Comparison of ENCODE assay signal across 17 cellular contexts in the genomic region with DNA sequence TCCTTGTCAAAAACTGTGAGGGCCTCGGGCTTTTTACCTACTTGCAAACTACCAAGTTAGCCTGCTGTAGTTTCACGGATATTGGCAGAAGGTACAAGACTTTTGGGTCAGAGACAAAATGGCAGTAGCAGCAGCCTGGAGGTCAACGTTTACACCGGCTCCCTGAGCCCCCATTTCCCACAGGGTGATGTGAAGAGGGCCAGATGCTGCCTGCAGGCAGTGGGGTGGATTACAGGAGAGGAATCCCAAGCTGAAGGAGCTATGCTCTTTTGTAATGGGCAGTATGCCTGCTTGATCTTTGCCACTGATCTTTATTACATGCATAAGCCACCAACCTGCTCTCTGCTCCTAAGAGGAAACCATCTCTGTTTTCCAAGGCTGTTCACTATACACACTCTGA. TPM values are rescaled to one million over a fixed set of nuclear protein-coding genes. Genes with fewer than 3 reads are reported as not detected.
"Had no signal": no experiment of that assay in that cellular context is flagged by ENCODE, and none has a peak within 500 bp of the region (broad histone marks: within the 10 kb centered on the region; RNA-seq: fewer than 3 reads in every experiment).

No MANE protein-coding gene starts in this region.

- H3K9me3 Mint-ChIP-seq: activated CD4-positive, alpha-beta T cell treated with anti-CD3 and anti-CD28 coated beads, Interleukin-2, amount 10 ng/mL, durations not matched to agents 24 days and 14 days; activated CD8-positive, alpha-beta T cell treated with anti-CD3 and anti-CD28 coated beads for 36 hours; activated naive CD4-positive, alpha-beta T cell treated with anti-CD3 and anti-CD28 coated beads for 36 hours; activated T-cell treated with anti-CD3 and anti-CD28 coated beads, Interleukin-2, amount 50 U/mL, for 24 hours; mesothelial cell of epicardium; natural killer cell treated with Interleukin-12 subunit alpha and Interleukin-12 subunit beta and Interleukin-15 and Interleukin-18, amount 100 ng/mL, for 72 hours; stimulated activated naive B cell treated with anti-CD40 and anti-IgM and Interleukin-4, amounts not matched to agents 10 μg/mL and 1 μg/mL and 100 μg/mL, for 72 hours had no signal

- H3K4me2 ChIP-seq: hepatocyte had no signal

- DNase-seq: activated CD4-positive, alpha-beta T cell treated with anti-CD3 and anti-CD28 coated beads, Interleukin-2, amount 10 ng/mL, durations not matched to agents 24 days and 14 days; activated CD8-positive, alpha-beta T cell treated with anti-CD3 and anti-CD28 coated beads for 36 hours; activated naive CD4-positive, alpha-beta T cell treated with anti-CD3 and anti-CD28 coated beads for 36 hours; activated T-cell treated with anti-CD3 and anti-CD28 coated beads, Interleukin-2, amount 50 U/mL, for 24 hours; caudate nucleus; foreskin fibroblast; nucleus accumbens; stimulated activated naive B cell treated with anti-CD40 and anti-IgM and Interleukin-4, amounts not matched to agents 10 μg/mL and 1 μg/mL and 100 μg/mL, for 72 hours; upper lobe of left lung had no signal

- H3K36me3 Mint-ChIP-seq: brain; mesothelial cell of epicardium; natural killer cell treated with Interleukin-12 subunit alpha and Interleukin-12 subunit beta and Interleukin-15 and Interleukin-18, amount 100 ng/mL, for 72 hours; stimulated activated naive B cell treated with anti-CD40 and anti-IgM and Interleukin-4, amounts not matched to agents 10 μg/mL and 1 μg/mL and 100 μg/mL, for 72 hours had no signal

- H3K36me3 ChIP-seq: thoracic aorta, upper lobe of left lung had no signal

- H3K79me2 ChIP-seq: hepatocyte had no signal

- H3K4me3 ChIP-seq: hepatocyte, lung, thoracic aorta, upper lobe of left lung had no signal

- H3K9me3 ChIP-seq: thoracic aorta, upper lobe of left lung had no signal

- H3K4me1 Mint-ChIP-seq: activated CD4-positive, alpha-beta T cell treated with anti-CD3 and anti-CD28 coated beads, Interleukin-2, amount 10 ng/mL, durations not matched to agents 24 days and 14 days; stimulated activated naive B cell treated with anti-CD40 and anti-IgM and Interleukin-4, amounts not matched to agents 10 μg/mL and 1 μg/mL and 100 μg/mL, for 72 hours had no signal

- H3K27ac ChIP-seq: epithelial cell of prostate, hepatocyte, thoracic aorta, upper lobe of left lung had no signal

- H3K27me3 ChIP-seq: hepatocyte, upper lobe of left lung had no signal

- H3K4me1 ChIP-seq: upper lobe of left lung had no signal

- ATAC-seq: activated CD8-positive, alpha-beta T cell treated with anti-CD3 and anti-CD28 coated beads for 36 hours; stimulated activated naive B cell treated with anti-CD40 and anti-IgM and Interleukin-4, amounts not matched to agents 10 μg/mL and 1 μg/mL and 100 μg/mL, for 72 hours had no signal

- H2AFZ ChIP-seq: hepatocyte had no signal

- H3K4me3 Mint-ChIP-seq: activated CD4-positive, alpha-beta T cell treated with anti-CD3 and anti-CD28 coated beads, Interleukin-2, amount 10 ng/mL, durations not matched to agents 24 days and 14 days; activated CD8-positive, alpha-beta T cell treated with anti-CD3 and anti-CD28 coated beads for 36 hours; activated naive CD4-positive, alpha-beta T cell treated with anti-CD3 and anti-CD28 coated beads for 36 hours; activated T-cell treated with anti-CD3 and anti-CD28 coated beads, Interleukin-2, amount 50 U/mL, for 24 hours; brain; mesothelial cell of epicardium; natural killer cell treated with Interleukin-12 subunit alpha and Interleukin-12 subunit beta and Interleukin-15 and Interleukin-18, amount 100 ng/mL, for 72 hours; stimulated activated naive B cell treated with anti-CD40 and anti-IgM and Interleukin-4, amounts not matched to agents 10 μg/mL and 1 μg/mL and 100 μg/mL, for 72 hours had no signal

- H3K27ac Mint-ChIP-seq: activated CD4-positive, alpha-beta T cell treated with anti-CD3 and anti-CD28 coated beads, Interleukin-2, amount 10 ng/mL, durations not matched to agents 24 days and 14 days; activated CD8-positive, alpha-beta T cell treated with anti-CD3 and anti-CD28 coated beads for 36 hours; activated naive CD4-positive, alpha-beta T cell treated with anti-CD3 and anti-CD28 coated beads for 36 hours; activated T-cell treated with anti-CD3 and anti-CD28 coated beads, Interleukin-2, amount 50 U/mL, for 24 hours; brain; mesothelial cell of epicardium; natural killer cell treated with Interleukin-12 subunit alpha and Interleukin-12 subunit beta and Interleukin-15 and Interleukin-18, amount 100 ng/mL, for 72 hours; stimulated activated naive B cell treated with anti-CD40 and anti-IgM and Interleukin-4, amounts not matched to agents 10 μg/mL and 1 μg/mL and 100 μg/mL, for 72 hours had no signal

RNA-seq across cellular contexts. Expression of a gene that starts 29.5 kb away (rescaled TPM):
- total RNA-seq: activated CD8-positive, alpha-beta T cell treated with anti-CD3 and anti-CD28 coated beads for 36 hours; activated naive CD4-positive, alpha-beta T cell treated with anti-CD3 and anti-CD28 coated beads for 36 hours; dermis microvascular lymphatic vessel endothelial cell; natural killer cell treated with Interleukin-12 subunit alpha and Interleukin-12 subunit beta and Interleukin-15 and Interleukin-18, amount 100 ng/mL, for 72 hours; thoracic aorta had no signal
